In genomic region chr20:46507760-46508407, GRCh38 we compare ENCODE assay signal across 20 cellular contexts. TPM values are rescaled to one million over a fixed set of nuclear protein-coding genes. Genes with fewer than 3 reads are reported as not detected.
DNase-seq lines count a peak whose midpoint lies in the region; ATAC-seq, FAIRE-seq and TF ChIP-seq lines count a peak whose summit lies in the region.
"Had no signal": no experiment of that assay in that cellular context is flagged by ENCODE, and none has a peak within 500 bp of the region (broad histone marks: within the 10 kb centered on the region; RNA-seq: fewer than 3 reads in every experiment).

No MANE protein-coding gene starts in this region.

- WGBS in A549 (ENCODE audit: missing lambda C conversion rate), result 3% methylated on average over 4 of the region's 4 CpGs

- H3K36me3 Mint-ChIP-seq in activated CD8-positive, alpha-beta T cell treated with anti-CD3 and anti-CD28 coated beads for 36 hours (ENCODE audit: low read depth), result peaks cover 26% of the 10 kb centered on the region
- peaks cover 21% of the 10 kb centered on the region for H3K36me3 Mint-ChIP-seq in activated CD8-positive, alpha-beta T cell treated with anti-CD3 and anti-CD28 coated beads, Interleukin-2, amount 10 ng/mL, durations not matched to agents 7 days and 5 days (ENCODE audit: low read depth)
- H3K36me3 Mint-ChIP-seq in endothelial cell (ENCODE audit: low read depth, unreplicated experiment) (peaks cover 71% of the 10 kb centered on the region), T-helper 17 cell (ENCODE audit: low read depth) (peaks cover 8% of the 10 kb centered on the region)

- peak; percentile 64 for ATAC-seq in activated CD8-positive, alpha-beta T cell treated with anti-CD3 and anti-CD28 coated beads for 36 hours
- ATAC-seq in activated CD8-positive, alpha-beta T cell treated with anti-CD3 and anti-CD28 coated beads, Interleukin-2, amount 10 ng/mL, durations not matched to agents 7 days and 5 days, result no peak
- ATAC-seq in A549, result no peak
- ATAC-seq in GM21723 (IDR thresholded peaks at IDR 0.05; ENCODE audit: unreplicated experiment), result no peak
- no peak for ATAC-seq in T-helper 17 cell
- ATAC-seq: K562, Panc1 had no signal

- H3K4me1 Mint-ChIP-seq in activated CD8-positive, alpha-beta T cell treated with anti-CD3 and anti-CD28 coated beads for 36 hours (ENCODE audit: low read depth), result peaks cover 26% of the 10 kb centered on the region
- peaks cover 7% of the 10 kb centered on the region for H3K4me1 Mint-ChIP-seq in activated CD8-positive, alpha-beta T cell treated with anti-CD3 and anti-CD28 coated beads, Interleukin-2, amount 10 ng/mL, durations not matched to agents 7 days and 5 days (ENCODE audit: low read depth)
- H3K4me1 Mint-ChIP-seq in endothelial cell (ENCODE audit: unreplicated experiment), result peaks cover 2% of the 10 kb centered on the region
- H3K4me1 Mint-ChIP-seq in T-helper 17 cell, result peaks cover 2% of the 10 kb centered on the region

- H3K4me3 ChIP-seq in A549, result no peak overlapping the region
- H3K4me3 ChIP-seq: K562 had no signal

- H3K27ac ChIP-seq in A549, result no peak overlapping the region

- TF ChIP-seq RAD21 in A549 (conservative IDR thresholded peaks at IDR 0.05 in 1 of 2, IDR thresholded peaks at IDR 0.05 in 1 of 2), result no peak

- CTCF ChIA-PET in activated CD8-positive, alpha-beta T cell treated with anti-CD3 and anti-CD28 coated beads for 36 hours (lab: Charles Lee), result no interaction called here
- CTCF ChIA-PET in activated CD8-positive, alpha-beta T cell treated with anti-CD3 and anti-CD28 coated beads, Interleukin-2, amount 10 ng/mL, durations not matched to agents 7 days and 5 days (lab: Charles Lee), result no interaction called here
- CTCF ChIA-PET in A549 (lab: Yijun Ruan, JAX), result no interaction called here

- H3K27me3 Mint-ChIP-seq in activated CD8-positive, alpha-beta T cell treated with anti-CD3 and anti-CD28 coated beads for 36 hours, result peaks cover 30% of the 10 kb centered on the region
- H3K27me3 Mint-ChIP-seq in activated CD8-positive, alpha-beta T cell treated with anti-CD3 and anti-CD28 coated beads, Interleukin-2, amount 10 ng/mL, durations not matched to agents 7 days and 5 days (ENCODE audit: low read depth), result peaks cover 8% of the 10 kb centered on the region
- peaks cover 4% of the 10 kb centered on the region for H3K27me3 Mint-ChIP-seq in endothelial cell (ENCODE audit: unreplicated experiment)
- peaks cover 64% of the 10 kb centered on the region for H3K27me3 Mint-ChIP-seq in T-helper 17 cell

- no peak overlapping the region for H3K27ac Mint-ChIP-seq in activated CD8-positive, alpha-beta T cell treated with anti-CD3 and anti-CD28 coated beads for 36 hours
- no peak overlapping the region for H3K27ac Mint-ChIP-seq in activated CD8-positive, alpha-beta T cell treated with anti-CD3 and anti-CD28 coated beads, Interleukin-2, amount 10 ng/mL, durations not matched to agents 7 days and 5 days
- no peak overlapping the region for H3K27ac Mint-ChIP-seq in endothelial cell (ENCODE audit: unreplicated experiment)
- no peak overlapping the region for H3K27ac Mint-ChIP-seq in T-helper 17 cell

- POLR2A ChIA-PET in activated CD8-positive, alpha-beta T cell treated with anti-CD3 and anti-CD28 coated beads for 36 hours (lab: Charles Lee), result no interaction called here
- POLR2A ChIA-PET in activated CD8-positive, alpha-beta T cell treated with anti-CD3 and anti-CD28 coated beads, Interleukin-2, amount 10 ng/mL, durations not matched to agents 7 days and 5 days (lab: Charles Lee), result no interaction called here
- POLR2A ChIA-PET in A549 (lab: Yijun Ruan, JAX), result no interaction called here

- FAIRE-seq in A549 (lab: Jason Lieb, UNC), result no peak
- FAIRE-seq in HTR-8/SVneo (lab: Jason Lieb, UNC), result peak; percentile 63
- FAIRE-seq: K562 had no signal

- H3K4me3 Mint-ChIP-seq in activated CD8-positive, alpha-beta T cell treated with anti-CD3 and anti-CD28 coated beads for 36 hours, result no peak overlapping the region
- no peak overlapping the region for H3K4me3 Mint-ChIP-seq in activated CD8-positive, alpha-beta T cell treated with anti-CD3 and anti-CD28 coated beads, Interleukin-2, amount 10 ng/mL, durations not matched to agents 7 days and 5 days
- H3K4me3 Mint-ChIP-seq in endothelial cell (ENCODE audit: unreplicated experiment), result peak overlapping the region; percentile 54
- no peak overlapping the region for H3K4me3 Mint-ChIP-seq in T-helper 17 cell
- H3K4me3 Mint-ChIP-seq: CD4-positive, CD25-positive, alpha-beta regulatory T cell had no signal

- peaks cover 17% of the 10 kb centered on the region; the same call in 2 of the 3 replicates for H3K9me3 ChIP-seq in A549
- peaks cover 7% of the 10 kb centered on the region for H3K9me3 ChIP-seq in T-helper 17 cell (ENCODE audit: control insufficient read depth, low read length, poor library complexity, severe bottlenecking)
- H3K9me3 ChIP-seq: SK-N-SH had no signal

- intact Hi-C loops in activated CD8-positive, alpha-beta T cell treated with anti-CD3 and anti-CD28 coated beads for 36 hours (cut with micrococcal nuclease), result no loop called here

- DNase-seq in activated CD8-positive, alpha-beta T cell treated with anti-CD3 and anti-CD28 coated beads for 36 hours, result no peak
- DNase-seq in activated CD8-positive, alpha-beta T cell treated with anti-CD3 and anti-CD28 coated beads, Interleukin-2, amount 10 ng/mL, durations not matched to agents 7 days and 5 days, result no peak
- DNase-seq in A549 (ENCODE audit: low read depth in 1 of 2, low spot score in 1 of 2) (no peak), HTR-8/SVneo (ENCODE audit: insufficient read length, low spot score) (no peak), endothelial cell (ENCODE audit: low spot score) (no peak), T-helper 17 cell (no peak)
- DNase-seq: CD4-positive, CD25-positive, alpha-beta regulatory T cell; NCI-H1092; NCI-H1436; NCI-H1930; NCI-H226; NCI-H524; NCI-H774; SIG-M5; SK-N-SH had no signal

- TF ChIP-seq CTCF in activated CD8-positive, alpha-beta T cell treated with anti-CD3 and anti-CD28 coated beads for 36 hours (IDR thresholded peaks at IDR 0.05), result no peak
- TF ChIP-seq CTCF in A549 (IDR thresholded peaks at IDR 0.05), result no peak
- no peak for TF ChIP-seq CTCF in endothelial cell (IDR thresholded peaks at IDR 0.05; ENCODE audit: unreplicated experiment)

- no peak for TF ChIP-seq POLR2A in A549 (IDR thresholded peaks at IDR 0.05; ENCODE audit: low read length)

- no peaks in the 10 kb centered on the region for H3K4me1 ChIP-seq in A549

- H3K4me2 ChIP-seq in A549, result no peak overlapping the region
- H3K4me2 ChIP-seq: SK-N-SH had no signal

- H3K9me3 Mint-ChIP-seq in activated CD8-positive, alpha-beta T cell treated with anti-CD3 and anti-CD28 coated beads for 36 hours, result peaks cover 15% of the 10 kb centered on the region
- peaks cover 16% of the 10 kb centered on the region for H3K9me3 Mint-ChIP-seq in activated CD8-positive, alpha-beta T cell treated with anti-CD3 and anti-CD28 coated beads, Interleukin-2, amount 10 ng/mL, durations not matched to agents 7 days and 5 days (ENCODE audit: insufficient read depth)
- H3K9me3 Mint-ChIP-seq in endothelial cell (ENCODE audit: unreplicated experiment), result peaks cover 18% of the 10 kb centered on the region

- TF ChIP-seq EP300 in A549 (IDR thresholded peaks at IDR 0.05), result no peak

TF ChIP-seq in A549, 52 proteins besides CTCF, POLR2A, EP300 and RAD21:
- TF ChIP-seq TP53 (CRISPR knock-in tag; IDR thresholded peaks at IDR 0.05) (no peak), NFE2L2 (conservative IDR thresholded peaks at IDR 0.05; ENCODE audit: low read length) (peak; percentile 67)

RNA-seq across cellular contexts. Expression of gene ZNF334, which starts 5.5 kb away (rescaled TPM):
- total RNA-seq in activated CD8-positive, alpha-beta T cell treated with anti-CD3 and anti-CD28 coated beads for 36 hours, result 1 to 10 TPM; 4.2 to 4.4 TPM
- 1 to 10 TPM; 1.1 to 1.3 TPM for total RNA-seq in activated CD8-positive, alpha-beta T cell treated with anti-CD3 and anti-CD28 coated beads, Interleukin-2, amount 10 ng/mL, durations not matched to agents 7 days and 5 days
- polyA plus RNA-seq in A549 (2011; rRNA removed), result 0.03 TPM in 1 of 2 replicates, not detected in the other
- not detected in 2 replicates for polyA plus RNA-seq in A549 (2012; cell fraction: cytosol; rRNA removed)
- not detected in 2 replicates for polyA plus RNA-seq in A549 (2012; cell fraction: nucleus; rRNA removed)
- polyA plus RNA-seq in A549 (2017; fragmentation: RNase III; extraction: RNeasy Plus Mini Kit Qiagen cat#74134 plus additional on column Dnase treatment), result not detected in 3 replicates
- not detected in 2 replicates for polyA minus RNA-seq in A549 (2011; rRNA and poly(A)+ RNA removed)
- 19.5 TPM for total RNA-seq in endothelial cell (ENCODE audit: unreplicated experiment)
- under 1 TPM; 0.21 to 0.27 TPM for total RNA-seq in T-helper 17 cell

RNA-seq across cellular contexts. Expression of gene OCSTAMP, which starts 42.6 kb away (rescaled TPM):
- not detected for total RNA-seq in activated CD8-positive, alpha-beta T cell treated with anti-CD3 and anti-CD28 coated beads for 36 hours
- total RNA-seq in activated CD8-positive, alpha-beta T cell treated with anti-CD3 and anti-CD28 coated beads, Interleukin-2, amount 10 ng/mL, durations not matched to agents 7 days and 5 days, result not detected
- polyA plus RNA-seq in A549 (2011; rRNA removed) (not detected in 2 replicates), A549 (2017; fragmentation: RNase III; extraction: RNeasy Plus Mini Kit Qiagen cat#74134 plus additional on column Dnase treatment) (not detected in 3 replicates)
- polyA plus RNA-seq in A549 (2012; cell fraction: cytosol; rRNA removed), result not detected in 2 replicates
- polyA plus RNA-seq in A549 (2012; cell fraction: nucleus; rRNA removed), result not detected in 2 replicates
- not detected in 2 replicates for polyA minus RNA-seq in A549 (2011; rRNA and poly(A)+ RNA removed)
- total RNA-seq in endothelial cell (ENCODE audit: unreplicated experiment) (not detected), T-helper 17 cell (not detected)
- total RNA-seq: CD4-positive, CD25-positive, alpha-beta regulatory T cell; H4; K562 had no signal
- polyA plus RNA-seq: BJ; CD4-positive, CD25-positive, alpha-beta regulatory T cell; K562; SK-N-SH had no signal
